Comparison of ENCODE assay signal across 8 cellular contexts in the genomic region with DNA sequence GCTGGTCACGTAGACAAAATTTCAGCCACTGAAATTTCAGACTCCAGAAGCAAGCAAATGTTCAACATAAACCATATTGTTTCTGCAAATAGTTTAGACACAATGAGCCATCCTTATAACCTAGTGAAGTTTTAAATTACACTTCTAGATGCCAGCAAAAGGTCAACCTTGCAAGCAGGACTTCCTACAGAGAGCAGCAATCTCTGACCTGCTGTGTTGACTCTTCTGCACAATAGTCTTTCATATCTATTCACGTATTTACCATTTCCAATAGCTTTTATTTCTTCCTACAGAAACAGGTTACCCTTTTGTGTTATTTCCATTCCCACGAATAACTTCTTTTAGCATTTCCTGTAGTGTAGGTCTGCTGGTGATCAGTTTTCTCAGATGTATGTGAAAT.
"Had no signal": no experiment of that assay in that cellular context is flagged by ENCODE, and none has a peak within 500 bp of the region (broad histone marks: within the 10 kb centered on the region; RNA-seq: fewer than 3 reads in every experiment).

No MANE protein-coding gene starts in this region.

- ATAC-seq: K562 had no signal

- H3K9ac ChIP-seq: KMS-11 had no signal

- H3K27ac ChIP-seq: HL-60, KMS-11 had no signal

- H3K27me3 Mint-ChIP-seq: IgD-negative memory B cell had no signal

- H3K27ac Mint-ChIP-seq: IgD-negative memory B cell had no signal

- FAIRE-seq: HTR-8/SVneo, K562 had no signal

- DNase-seq: IMR-90, KBM-7, KG1 had no signal

- H3K4me3 ChIP-seq: K562 had no signal

- H3K4me2 ChIP-seq: KMS-11 had no signal

- H3K4me3 Mint-ChIP-seq: IgD-negative memory B cell had no signal
